Comparison of ENCODE assay signal across 8 cellular contexts in genomic region chr17:5706835-5707234, GRCh38.
A peak's percentile ranks its signal among the peaks of the same experiment; 100 is the strongest.
DNase-seq lines count a peak whose midpoint lies in the region; ATAC-seq, FAIRE-seq and TF ChIP-seq lines count a peak whose summit lies in the region.

No MANE protein-coding gene starts in this region.

- no peaks in the 10 kb centered on the region for H3K4me1 Mint-ChIP-seq in CD14-positive monocyte

- H3K9me3 ChIP-seq in aorta (ENCODE audit: control insufficient read depth, low read length): peaks cover 5% of the 10 kb centered on the region

- H3K27me3 ChIP-seq in aorta (ENCODE audit: control insufficient read depth in 1 of 2, insufficient read depth in 2 of 2, low read length in 1 of 2): no peaks in the 10 kb centered on the region

- no peak overlapping the region for H3K27ac ChIP-seq in aorta (ENCODE audit: low read depth in 1 of 2, low read length in 2 of 2)

- H3K36me3 ChIP-seq in aorta (ENCODE audit: control insufficient read depth in 1 of 2, insufficient read depth in 2 of 2, low read length in 1 of 2): no peaks in the 10 kb centered on the region

- peak; percentile 82 for TF ChIP-seq CTCF in CD14-positive monocyte (IDR thresholded peaks at IDR 0.05)

- intact Hi-C loops in CD14-positive monocyte (cut with micrococcal nuclease) (loop anchor here (1.0 to 10.0 kb wide), 4 partner anchors 114 to 728 kb away; partner anchors contain the start of gene AIPL1 (in 1 of the 2)), aorta (cut with DNase I) (no loop called here)

- no peak overlapping the region for H3K4me3 Mint-ChIP-seq in CD14-positive monocyte

- WGBS in aorta, 2 donors: 2 to 8% methylated on average over 3 of the region's 3 CpGs

- peaks cover 0 to 22% (median 14%) of the 10 kb centered on the region in 7 donors for H3K9me3 Mint-ChIP-seq in CD14-positive monocyte

- ATAC-seq in aorta (ENCODE audit: low FRiP score): peak; percentile 57

- H3K27ac Mint-ChIP-seq in CD14-positive monocyte: no peak overlapping the region

- H3K4me3 ChIP-seq in aorta (ENCODE audit: low read length in 2 of 2): no peak overlapping the region

- H3K27me3 Mint-ChIP-seq in CD14-positive monocyte (ENCODE audit: low read depth in 3 of 3): peaks cover 9 to 23% (median 22%) of the 10 kb centered on the region in 3 donors

- no peak for FAIRE-seq in RCC 7860 (lab: Jason Lieb, UNC)

- peak; percentile 58 for DNase-seq in CD14-positive monocyte (ENCODE audit: low spot score)
- DNase-seq in HPDE6-E6E7 (ENCODE audit: extremely low spot score): peak; percentile 11
- peak; percentile 7 for DNase-seq in RCC 7860 (ENCODE audit: low spot score)
- peak; percentile 35 for DNase-seq in activated effector memory CD4-positive, alpha-beta T cell treated with Interleukin-2 at 50 U/mL for 16 hours
- peak; percentile 40 for DNase-seq in glomerular visceral epithelial cell (ENCODE audit: extremely low spot score)
- peak; percentile 10 for DNase-seq in pulmonary artery endothelial cell (ENCODE audit: low read depth, low spot score)
- peak in 1 of 2 donors; percentile 70 for DNase-seq in aorta
- no peak for DNase-seq in cortex of kidney (lab: John Stamatoyannopoulos, UW)

- H3K36me3 Mint-ChIP-seq in CD14-positive monocyte: no peaks in the 10 kb centered on the region

- no peaks in the 10 kb centered on the region for H3K4me1 ChIP-seq in aorta (ENCODE audit: control insufficient read depth in 1 of 2, insufficient read depth in 2 of 2, low read length in 2 of 2)

Comparison
In these comparisons a context has a peak if more than half of its experiments do, and no peak if none do; other contexts are left out.
1. intact Hi-C loops: an anchor here in CD14-positive monocyte (1.0 to 10.0 kb wide); none called in aorta.